ENCODE assay signal across 9 cellular contexts in genomic region chr19:57747472-57747807, GRCh38. TPM values are rescaled to one million over a fixed set of nuclear protein-coding genes. Genes with fewer than 3 reads are reported as not detected.
DNase-seq lines count a peak whose midpoint lies in the region; ATAC-seq and TF ChIP-seq lines count a peak whose summit lies in the region.
"Had no signal": no experiment of that assay in that cellular context is flagged by ENCODE, and none has a peak within 500 bp of the region (broad histone marks: within the 10 kb centered on the region; RNA-seq: fewer than 3 reads in every experiment).

No MANE protein-coding gene starts in this region.

- H3K9ac ChIP-seq in GM23248 (peak overlapping the region; percentile 88), skeletal muscle satellite cell (ENCODE audit: low read depth, low read length) (peak overlapping the region; percentile 90)

- no peaks in the 10 kb centered on the region for H3F3A ChIP-seq in GM23248 (ENCODE audit: insufficient read depth)

- H3K79me2 ChIP-seq in GM23248 (ENCODE audit: insufficient read depth): peaks cover 56% of the 10 kb centered on the region

- H3K4me1 ChIP-seq in GM23248 (ENCODE audit: insufficient read depth) (peaks cover 14% of the 10 kb centered on the region), heart right ventricle (peaks cover 0 to 36% (median 24%) of the 10 kb centered on the region in 9 donors), skeletal muscle satellite cell (ENCODE audit: control insufficient read depth, insufficient read depth, low read length) (peaks cover 9% of the 10 kb centered on the region)

- H3K27ac ChIP-seq in GM23248 (no peak overlapping the region), VCaP (peak overlapping the region; percentile 95), heart right ventricle (peak overlapping the region in 7 of 10 donors; percentile 76 to 94 (median 91))

- H3K27me3 ChIP-seq in GM23248 (replicated peaks; ENCODE audit: insufficient read depth): no peaks in the 10 kb centered on the region
- no peaks in the 10 kb centered on the region for H3K27me3 ChIP-seq in heart right ventricle
- no peaks in the 10 kb centered on the region for H3K27me3 ChIP-seq in skeletal muscle satellite cell (ENCODE audit: control insufficient read depth, insufficient read depth, low read length)

- TF ChIP-seq CTCF in VCaP (conservative IDR thresholded peaks at IDR 0.05) (no peak), heart right ventricle (IDR thresholded peaks at IDR 0.05) (no peak)

- no peaks in the 10 kb centered on the region for H3K9me3 ChIP-seq in GM23248 (ENCODE audit: low read depth)
- peaks cover 0 to 53% (median 40%) of the 10 kb centered on the region in 11 donors for H3K9me3 ChIP-seq in heart right ventricle
- H3K9me3 ChIP-seq in skeletal muscle satellite cell (replicated peaks; ENCODE audit: low read length): no peaks in the 10 kb centered on the region

- intact Hi-C loops in heart right ventricle (cut with DNase I): loop anchor here in 5 of 10 donors (5.0 to 10.0 kb wide), 4 partner anchors 70 to 407 kb away; partner anchors contain the start of genes ZNF329 (in 3 of the 5) and ZNF814 (in 1 of the 5)

- H3K36me3 ChIP-seq in GM23248 (ENCODE audit: low read depth) (peaks cover 22% of the 10 kb centered on the region), heart right ventricle (peaks cover 0 to 48% (median 33%) of the 10 kb centered on the region in 9 donors), skeletal muscle satellite cell (ENCODE audit: insufficient read depth, low read length) (peaks cover 40% of the 10 kb centered on the region)

- peak; percentile 16 for DNase-seq in GM23248
- DNase-seq in heart right ventricle: no peak
- no peak for DNase-seq in left lobe of liver (ENCODE audit: low spot score)

- H3K4me2 ChIP-seq in GM23248 (ENCODE audit: unreplicated experiment): peak overlapping the region; percentile 91
- H3K4me2 ChIP-seq in skeletal muscle satellite cell (ENCODE audit: low read length): peak overlapping the region; percentile 97

- peak overlapping the region; percentile 95 for H2AFZ ChIP-seq in GM23248

- H3K9me2 ChIP-seq in GM23248 (ENCODE audit: insufficient read depth): no peaks in the 10 kb centered on the region

- H3K4me3 ChIP-seq in GM23248 (peak overlapping the region; percentile 88), heart right ventricle (peak overlapping the region; percentile 71 to 97 (median 88)), skeletal muscle satellite cell (ENCODE audit: low read length) (peak overlapping the region; percentile 81)

- H4K20me1 ChIP-seq in GM23248 (ENCODE audit: insufficient read depth): peaks cover 5% of the 10 kb centered on the region; the same call in 1 of the 2 replicates

- in situ Hi-C loops in GM23248 (cut with MboI): no loop called here

- 52 to 57% methylated on average over 6 of the region's 6 CpGs for WGBS in GM23248 (ENCODE audit: low coverage in 1 of 2, low lambda C conversion rate in 2 of 2, missing lambda C conversion rate in 2 of 2), 2 experiments
- WGBS in heart right ventricle, 2 donors: 25% methylated on average over 6 of the region's 6 CpGs

- ATAC-seq in heart right ventricle (peak in 5 of 8 donors; percentile 5 to 19 (median 7)), GM19324 (IDR thresholded peaks at IDR 0.05; ENCODE audit: low FRiP score, unreplicated experiment) (no peak), HG03097 (IDR thresholded peaks at IDR 0.05; ENCODE audit: low FRiP score, unreplicated experiment) (no peak), HG03280 (IDR thresholded peaks at IDR 0.05; ENCODE audit: unreplicated experiment) (no peak), left lobe of liver (no peak)

RNA-seq across cellular contexts. Expression of gene ZNF776, which starts 0.8 kb away (rescaled TPM):
- total RNA-seq in GM23248 (2014; rRNA removed; shearing (Covaris generic)): 6.7 and 9.4 TPM in 2 replicates
- polyA plus RNA-seq in GM23248 (2016; fragmentation: Nextera tagmentation; extraction: Ambion mirVana): 3.7 and 3.9 TPM in 2 replicates
- 10 to 100 TPM in 9 of 10 donors, 1 to 10 TPM in 1; 9.5 to 18.0 (median 13.4) TPM for total RNA-seq in heart right ventricle
- 1 to 10 TPM; 4.1 to 6.5 TPM for polyA plus RNA-seq in heart right ventricle
- 8.1 and 8.4 TPM in 2 replicates for total RNA-seq in skeletal muscle satellite cell (2012; rRNA removed)
- total RNA-seq in left lobe of liver: 9.1 TPM

RNA-seq across cellular contexts. Expression of gene ZNF671, which starts 20.0 kb away (rescaled TPM):
- total RNA-seq in GM23248 (2014; rRNA removed; shearing (Covaris generic)): 7.2 and 8.4 TPM in 2 replicates
- polyA plus RNA-seq in GM23248 (2016; fragmentation: Nextera tagmentation; extraction: Ambion mirVana) (6.8 and 6.9 TPM in 2 replicates), heart right ventricle (1 to 10 TPM; 3.9 to 6.8 TPM)
- total RNA-seq in heart right ventricle (10 to 100 TPM in 1 of 10 donors, 1 to 10 TPM in 9; 5.8 to 10.4 (median 7.7) TPM), left lobe of liver (2.1 TPM)
- 5.7 and 6.6 TPM in 2 replicates for total RNA-seq in skeletal muscle satellite cell (2012; rRNA removed)

RNA-seq across cellular contexts. Expression of gene ZNF586, which starts 22.0 kb away (rescaled TPM):
- 8.1 and 20.6 TPM in 2 replicates for total RNA-seq in GM23248 (2014; rRNA removed; shearing (Covaris generic))
- 5.1 and 5.8 TPM in 2 replicates for polyA plus RNA-seq in GM23248 (2016; fragmentation: Nextera tagmentation; extraction: Ambion mirVana)
- total RNA-seq in heart right ventricle: 10 to 100 TPM in 6 of 10 donors, 1 to 10 TPM in 4; 7.6 to 14.4 (median 11.0) TPM
- polyA plus RNA-seq in heart right ventricle: 1 to 10 TPM; 6.7 to 8.8 TPM
- total RNA-seq in skeletal muscle satellite cell (2012; rRNA removed): 11.6 and 14.4 TPM in 2 replicates
- 4.6 TPM for total RNA-seq in left lobe of liver

RNA-seq across cellular contexts. Expression of gene ZNF154, which starts 38.4 kb away (rescaled TPM):
- total RNA-seq in GM23248 (2014; rRNA removed; shearing (Covaris generic)): 2.0 and 2.2 TPM in 2 replicates
- polyA plus RNA-seq in GM23248 (2016; fragmentation: Nextera tagmentation; extraction: Ambion mirVana) (2.0 and 2.6 TPM in 2 replicates), heart right ventricle (1 to 10 TPM; 1.2 to 6.4 TPM)
- total RNA-seq in heart right ventricle (1 to 10 TPM; 2.8 to 5.7 (median 4.4) TPM), left lobe of liver (0.96 TPM)
- total RNA-seq in skeletal muscle satellite cell (2012; rRNA removed): 0.66 and 1.5 TPM in 2 replicates
- total RNA-seq: HT1080 had no signal

Comparison
In these comparisons a context has a peak if more than half of its experiments do, and no peak if none do; other contexts are left out.
1. ATAC-seq: peak in heart right ventricle (5 of 8); none in GM19324 (single experiment), HG03097 (single experiment), HG03280 (single experiment) and left lobe of liver (single experiment).
2. Peak in every context shown above with its lines, with median percentiles within 50 percentile points of each other: H3K4me3 ChIP-seq.